Comparison of ENCODE assay signal across 11 cellular contexts in genomic region chr6:160355001-160355400, GRCh38. TPM values are rescaled to one million over a fixed set of nuclear protein-coding genes. Genes with fewer than 3 reads are reported as not detected.
A peak's percentile ranks its signal among the peaks of the same experiment; 100 is the strongest.
DNase-seq lines count a peak whose midpoint lies in the region; ATAC-seq, FAIRE-seq and TF ChIP-seq lines count a peak whose summit lies in the region.
"Had no signal": no experiment of that assay in that cellular context is flagged by ENCODE, and none has a peak within 500 bp of the region (broad histone marks: within the 10 kb centered on the region; RNA-seq: fewer than 3 reads in every experiment).

No MANE protein-coding gene starts in this region.

- TF ChIP-seq CTCF in IMR-90 (conservative IDR thresholded peaks at IDR 0.05; ENCODE audit: low read depth, low read length), result no peak
- no peak for TF ChIP-seq CTCF in bronchial epithelial cell (IDR thresholded peaks at IDR 0.05; ENCODE audit: insufficient read depth, low read length, severe bottlenecking)
- no peak for TF ChIP-seq CTCF in lung (IDR thresholded peaks at IDR 0.05; ENCODE audit: control extremely low read depth, extremely low read depth)

- peaks cover 2% of the 10 kb centered on the region; the same call in 1 of the 2 replicates for H3K9me3 ChIP-seq in IMR-90 (ENCODE audit: control insufficient read depth, insufficient read depth, low read length)
- H3K9me3 ChIP-seq in lung (ENCODE audit: control insufficient read depth in 2 of 2, insufficient read depth in 1 of 2, low read length in 1 of 2), result peaks cover 0 to under 1% of the 10 kb centered on the region in 2 donors

- H3K4me1 ChIP-seq in IMR-90 (ENCODE audit: control insufficient read depth, insufficient read depth, low read length) (no peaks in the 10 kb centered on the region), lung (ENCODE audit: control insufficient read depth in 2 of 2, insufficient read depth in 2 of 2, low read length in 2 of 2) (peaks cover 0 to 4% of the 10 kb centered on the region in 2 donors)

- H3K9me1 ChIP-seq in IMR-90 (ENCODE audit: insufficient read depth, low read length), result no peaks in the 10 kb centered on the region

- peak; percentile 70 for FAIRE-seq in bronchial epithelial cell (lab: Jason Lieb, UNC)
- FAIRE-seq: islet of Langerhans had no signal

- CTCF ChIA-PET in IMR-90 (lab: Yijun Ruan, JAX), result no interaction called here

- no peak overlapping the region for H2AK5ac ChIP-seq in IMR-90 (ENCODE audit: low read depth, low read length)

- peak; percentile 13 for DNase-seq in COLO829 (ENCODE audit: low spot score)
- no peak for DNase-seq in IMR-90
- DNase-seq in bronchial epithelial cell (ENCODE audit: low read depth), result peak; percentile 90
- no peak for DNase-seq in lung (ENCODE audit: low spot score)
- DNase-seq in NCI-H2029 (lab: John Stamatoyannopoulos, UW), result no peak
- no peak for DNase-seq in D341Med (ENCODE audit: low spot score)
- DNase-seq in retina, result no peak
- DNase-seq: NCI-H1417 had no signal

- no peak overlapping the region for H3K9ac ChIP-seq in IMR-90 (ENCODE audit: low read depth, low read length)

- H3K4me2 ChIP-seq in IMR-90 (ENCODE audit: low read depth, low read length), result no peak overlapping the region

- dilution Hi-C loops in IMR-90 (cut with HindIII; ENCODE audit: low sequenced_read_pairs, unreplicated experiment), result no loop called here

- H4K5ac ChIP-seq in IMR-90 (ENCODE audit: low read depth, low read length), result no peak overlapping the region

- H3K27me3 ChIP-seq in IMR-90 (ENCODE audit: control insufficient read depth, insufficient read depth, low read length) (peaks cover under 1% of the 10 kb centered on the region; the same call in 1 of the 2 replicates), bronchial epithelial cell (ENCODE audit: control insufficient read depth, insufficient read depth, low read length) (no peaks in the 10 kb centered on the region), lung (ENCODE audit: control insufficient read depth, insufficient read depth) (peaks cover 6% of the 10 kb centered on the region)

- POLR2A ChIA-PET in IMR-90 (lab: Charles Lee; ENCODE audit: unreplicated experiment), result no interaction called here

- H3K27ac ChIP-seq in IMR-90 (ENCODE audit: insufficient read depth, low read length) (no peak overlapping the region), lung (ENCODE audit: low read depth in 1 of 2, low read length in 1 of 2) (peak overlapping the region in 1 of 2 donors; percentile 41)

- no peak overlapping the region for H3K56ac ChIP-seq in IMR-90 (ENCODE audit: extremely low read depth, insufficient read depth, low read length)

- H3K79me1 ChIP-seq in IMR-90 (ENCODE audit: low read depth in 1 of 2, low read length in 2 of 2), result no peaks in the 10 kb centered on the region

- BruUV-seq in IMR-90 (replicated peaks; lab: Mats Ljungman, UMichigan), result no TSS peak

- no peak overlapping the region for H3K18ac ChIP-seq in IMR-90 (ENCODE audit: low read depth, low read length)

- ATAC-seq in IMR-90 (ENCODE audit: low read depth), result no peak
- ATAC-seq in lung (ENCODE audit: insufficient read depth, low FRiP score), result peak; percentile 32
- ATAC-seq in HG03139 (IDR thresholded peaks at IDR 0.05; ENCODE audit: unreplicated experiment), result no peak

- no peak overlapping the region for H4K91ac ChIP-seq in IMR-90 (ENCODE audit: insufficient read depth, low read depth, low read length)

- no peak overlapping the region for H2BK120ac ChIP-seq in IMR-90 (ENCODE audit: low read depth, low read length)

- H2AK9ac ChIP-seq in IMR-90 (replicated peaks; ENCODE audit: low read depth, low read length, poor library complexity), result no peak overlapping the region

- no peak overlapping the region for H4K8ac ChIP-seq in IMR-90 (ENCODE audit: low read depth in 2 of 2, low read length in 2 of 2)

- no peaks in the 10 kb centered on the region for H4K20me1 ChIP-seq in IMR-90 (ENCODE audit: insufficient read depth, low read length)

- no peaks in the 10 kb centered on the region for H3K36me3 ChIP-seq in IMR-90 (ENCODE audit: control insufficient read depth, insufficient read depth, low read length)
- H3K36me3 ChIP-seq in bronchial epithelial cell (ENCODE audit: control insufficient read depth, insufficient read depth, low read length), result no peaks in the 10 kb centered on the region
- no peaks in the 10 kb centered on the region for H3K36me3 ChIP-seq in lung (ENCODE audit: control insufficient read depth in 2 of 2, insufficient read depth in 2 of 2, low read length in 2 of 2)

- H3K4ac ChIP-seq in IMR-90 (ENCODE audit: low read depth, low read length), result no peak overlapping the region

- H3K23ac ChIP-seq in IMR-90 (ENCODE audit: low read depth, low read length), result no peak overlapping the region

- H3K14ac ChIP-seq in IMR-90 (replicated peaks; ENCODE audit: low read depth, low read length), result no peak overlapping the region

- no peak for TF ChIP-seq RAD21 in IMR-90 (IDR thresholded peaks at IDR 0.05; ENCODE audit: low read length)

- no peak for TF ChIP-seq POLR2A in IMR-90 (IDR thresholded peaks at IDR 0.05; ENCODE audit: low read depth, low read length)

- in situ Hi-C loops in IMR-90 (cut with MboI; ENCODE audit: low sequenced_read_pairs), result no loop called here

- no peak overlapping the region for H3K4me3 ChIP-seq in IMR-90 (ENCODE audit: insufficient read depth, low read depth, low read length)
- H3K4me3 ChIP-seq in bronchial epithelial cell (ENCODE audit: low read depth, low read length), result no peak overlapping the region
- H3K4me3 ChIP-seq in lung, result no peak overlapping the region

- no peak overlapping the region for H2BK15ac ChIP-seq in IMR-90 (ENCODE audit: low read depth, low read length)

- H2BK5ac ChIP-seq in IMR-90 (ENCODE audit: low read depth, low read length, poor library complexity, severe bottlenecking), result no peak overlapping the region

- intact Hi-C loops in IMR-90 (cut with micrococcal nuclease), result no loop called here

- WGBS in IMR-90 (ENCODE audit: extremely low coverage in 2 of 2, insufficient read length in 1 of 2), 2 experiments, result 20% methylated on average over 1 of the region's 7 CpGs; no CpG with 5 or more reads in 1 of the 2 experiments
- WGBS in lung, 2 donors, result 65 to 71% methylated on average over 7 of the region's 7 CpGs

- no peak overlapping the region for H2BK20ac ChIP-seq in IMR-90 (ENCODE audit: low read depth, low read length)

- H2AFZ ChIP-seq in IMR-90 (replicated peaks; ENCODE audit: low read length, poor library complexity), result peak overlapping the region; percentile 29

TF ChIP-seq in IMR-90, 13 proteins besides CTCF, POLR2A, EP300 and RAD21:
- no peak for TF ChIP-seq MAFK (IDR thresholded peaks at IDR 0.05; ENCODE audit: low read depth, low read length)
- no peak for TF ChIP-seq MAZ (IDR thresholded peaks at IDR 0.05; ENCODE audit: borderline replicate concordance, low read depth, low read length)
- TF ChIP-seq ELK1 (IDR thresholded peaks at IDR 0.05; ENCODE audit: borderline replicate concordance, low read depth, low read length), result no peak
- TF ChIP-seq CHD1 (IDR thresholded peaks at IDR 0.05; ENCODE audit: low read depth, low read length), result no peak
- TF ChIP-seq RCOR1 (IDR thresholded peaks at IDR 0.05; ENCODE audit: insufficient replicate concordance, low read length), result no peak
- TF ChIP-seq FOS (IDR thresholded peaks at IDR 0.05; ENCODE audit: low read depth, low read length), result no peak
- TF ChIP-seq USF2 (IDR thresholded peaks at IDR 0.05; ENCODE audit: low read depth, low read length), result no peak
- no peak for TF ChIP-seq CEBPB (IDR thresholded peaks at IDR 0.05; ENCODE audit: low read depth, low read length)
- TF ChIP-seq NFE2L2 (IDR thresholded peaks at IDR 0.05; ENCODE audit: low read depth, low read length), result no peak
- TF ChIP-seq BHLHE40 (IDR thresholded peaks at IDR 0.05; ENCODE audit: low read depth, low read length), result no peak
- TF ChIP-seq RFX5 (IDR thresholded peaks at IDR 0.05; ENCODE audit: low read depth, low read length), result no peak
- TF ChIP-seq MXI1 (IDR thresholded peaks at IDR 0.05; ENCODE audit: borderline replicate concordance, low read depth, low read length), result no peak
- TF ChIP-seq SMC3 (IDR thresholded peaks at IDR 0.05; ENCODE audit: low read depth, low read length), result no peak

RNA-seq across cellular contexts. Expression of gene SLC22A3, which starts 6.8 kb away (rescaled TPM):
- not detected in 2 replicates for total RNA-seq in IMR-90 (2012; rRNA removed)
- polyA plus RNA-seq in IMR-90 (2012; rRNA removed), result not detected in 2 replicates
- not detected in 2 replicates for polyA plus RNA-seq in IMR-90 (2012; cell fraction: cytosol; rRNA removed)
- 0.03 TPM in 1 of 2 replicates, not detected in the other for polyA plus RNA-seq in IMR-90 (2012; cell fraction: nucleus; rRNA removed; ENCODE audit: low replicate concordance)
- 8.2 and 8.6 TPM in 2 replicates for total RNA-seq in bronchial epithelial cell
- 10 to 100 TPM; 30.9 to 65.0 TPM for total RNA-seq in lung
- 10 to 100 TPM in 1 of 2 donors, 1 to 10 TPM in 1; 9.5 to 35.6 TPM for polyA plus RNA-seq in lung
- total RNA-seq: activated CD8-positive, alpha-beta memory T cell treated with anti-CD3 and anti-CD28 coated beads for 36 hours had no signal

Comparison
In these comparisons a context has a peak if more than half of its experiments do, and no peak if none do; other contexts are left out.
1. DNase-seq: peak in COLO829 (single experiment) and bronchial epithelial cell (single experiment); none in IMR-90 (single experiment), lung (single experiment), NCI-H2029 (single experiment), D341Med (single experiment) and retina (single experiment).